8 cellular contexts compared by ENCODE assay signal in the genomic region with DNA sequence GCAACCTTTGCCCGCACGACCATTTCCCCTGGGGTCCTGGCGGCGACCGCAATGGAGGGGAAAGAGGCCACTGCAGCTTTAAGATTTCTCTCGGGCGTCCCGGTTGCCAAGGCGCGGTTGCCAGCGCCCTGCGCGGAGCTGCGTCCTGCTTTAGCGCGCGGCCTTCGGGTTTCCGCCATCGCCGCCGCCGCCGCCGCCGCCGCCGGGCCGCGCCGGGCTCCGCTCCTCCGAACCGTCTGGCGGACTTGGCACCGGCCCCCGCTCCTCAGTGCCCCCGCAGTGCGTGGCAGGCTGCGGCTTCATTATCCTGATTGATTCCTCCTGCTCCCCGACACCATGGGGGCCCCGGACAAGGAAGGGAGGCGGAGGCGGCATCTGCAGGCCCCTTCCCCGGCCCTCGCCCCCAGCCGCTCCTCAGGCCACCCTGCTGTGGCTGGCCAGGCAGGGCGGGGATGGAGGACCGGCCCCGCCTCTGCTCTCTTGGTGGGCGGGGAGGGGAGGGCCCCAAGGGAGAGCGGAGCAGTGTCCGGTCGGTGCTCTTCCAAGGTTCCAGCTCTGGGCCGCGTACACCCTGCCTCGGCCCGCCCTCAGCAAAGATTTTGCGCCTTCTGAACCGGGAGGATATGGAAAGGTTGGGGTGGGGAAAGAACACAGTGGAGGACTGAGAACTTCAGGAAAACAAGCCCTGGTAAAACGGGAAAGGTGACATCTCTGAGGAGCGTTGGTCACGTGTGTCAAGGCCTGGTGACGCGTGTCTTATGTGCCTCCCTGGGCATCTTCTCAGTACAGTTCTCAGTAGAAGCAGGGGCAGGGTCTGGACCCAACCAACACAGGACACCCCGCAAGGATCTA. TPM values are rescaled to one million over a fixed set of nuclear protein-coding genes. Genes with fewer than 3 reads are reported as not detected.
DNase-seq lines count a peak whose midpoint lies in the region; ATAC-seq, FAIRE-seq and TF ChIP-seq lines count a peak whose summit lies in the region.

No MANE protein-coding gene starts in this region.

- BruUV-seq in K562 (replicated peaks; lab: Mats Ljungman, UMichigan): no TSS peak

- 7% methylated on average over 23 of the region's 66 CpGs for WGBS in K562 (ENCODE audit: insufficient coverage, low coverage, missing lambda C conversion rate)

- peaks cover 8 to 26% of the 10 kb centered on the region in 2 experiments; a peak in 4 of 5 replicates for H3K27me3 ChIP-seq in K562 (ENCODE audit: control insufficient read depth in 2 of 2, insufficient read depth in 2 of 2, low read length in 2 of 2)

- POLR2A ChIA-PET in RWPE1 (lab: Yijun Ruan, JAX; ENCODE audit: low non-redundant PET): interaction anchor here (1.1 kb wide), 1 partner anchor 46 kb away, joined by 4 read pairs; no protein-coding TSS in a partner anchor
- POLR2A ChIA-PET in K562 (lab: Yijun Ruan, JAX): interaction anchor here (0.5 to 0.6 kb wide), 2 partner anchors 10 to 12 kb away, joined by 3 read pairs; no protein-coding TSS in a partner anchor

- H3K9me3 ChIP-seq in K562 (replicated peaks; ENCODE audit: control insufficient read depth, insufficient read depth, low read depth, low read length): 0 out of 2 replicates have a peak, but pooled peaks cover 2% of the 10 kb centered on the region

- peak overlapping the region; percentile 84 for H3K27ac ChIP-seq in RWPE1
- no peak overlapping the region for H3K27ac ChIP-seq in K562 (ENCODE audit: extremely low read depth, low read depth, low read length)

- H3K9me3 Mint-ChIP-seq in HFFc6: peaks cover 9% of the 10 kb centered on the region

- peak overlapping the region; percentile 92 for H2AFZ ChIP-seq in K562 (ENCODE audit: low read depth, low read length)

- TF ChIP-seq POLR2A in K562 (conservative IDR thresholded peaks at IDR 0.05): no peak

- FAIRE-seq in K562 (lab: Jason Lieb, UNC): no peak

- in situ Hi-C loops in K562 (cut with MboI): no loop called here

- TF ChIP-seq EP300 in K562 (IDR thresholded peaks at IDR 0.05; ENCODE audit: low read length): no peak

- H3K4me1 Mint-ChIP-seq in HFFc6 (ENCODE audit: low read depth): peaks cover 7% of the 10 kb centered on the region

- H3K4me2 ChIP-seq in K562 (ENCODE audit: insufficient read depth, low read length): peak overlapping the region; percentile 69

- ATAC-seq in K562 (peak; percentile 98), GM19328 (IDR thresholded peaks at IDR 0.05; ENCODE audit: unreplicated experiment) (no peak)

- peaks cover 4% of the 10 kb centered on the region for H3K9me1 ChIP-seq in K562 (ENCODE audit: control insufficient read depth, insufficient read depth, low read length)

- peaks cover 0 to 12% of the 10 kb centered on the region in 2 experiments; a peak in 2 of 5 replicates for H3K4me1 ChIP-seq in K562 (replicated peaks in 1 of 2; ENCODE audit: control insufficient read depth in 2 of 2, insufficient read depth in 2 of 2, low read length in 2 of 2)

- no peaks in the 10 kb centered on the region for H4K20me1 ChIP-seq in K562 (replicated peaks; ENCODE audit: control insufficient read depth, insufficient read depth, low read length)

- peak overlapping the region; percentile 36 for H3K4me3 ChIP-seq in K562

- peak overlapping the region; percentile 82 for H3K27ac Mint-ChIP-seq in HFFc6

- peak; percentile 62 for DNase-seq in COLO668 (lab: John Stamatoyannopoulos, UW; ENCODE audit: unreplicated experiment)
- peak; percentile 32 for DNase-seq in HFFc6
- DNase-seq in RWPE1 (ENCODE audit: low spot score): peak; percentile 72
- peak; percentile 52 to 86 (median 78) for DNase-seq in K562 (ENCODE audit: extremely low read depth in 1 of 4, low spot score in 3 of 4)
- peak in 32 of 51 donors; percentile 16 to 73 (median 54) for DNase-seq in hypothalamus (lab: John Stamatoyannopoulos, UW)
- DNase-seq in retina: peak; percentile 92
- DNase-seq in SIG-M5 treated with dmso at 0.1 percent for 504 hours (lab: John Stamatoyannopoulos, UW; ENCODE audit: unreplicated experiment): no peak

- no peaks in the 10 kb centered on the region for H3K79me2 ChIP-seq in K562 (ENCODE audit: control insufficient read depth, insufficient read depth, low read length)

- TF ChIP-seq CTCF in HFFc6 (IDR thresholded peaks at IDR 0.05): no peak
- TF ChIP-seq CTCF in RWPE1 (conservative IDR thresholded peaks at IDR 0.05; ENCODE audit: low read depth): no peak
- no peak for TF ChIP-seq CTCF in K562 (IDR thresholded peaks at IDR 0.05 in 2 of 3, conservative IDR thresholded peaks at IDR 0.05 in 1 of 3; ENCODE audit: insufficient read depth in 2 of 3, low read depth in 1 of 3, low read length in 3 of 3)

- intact Hi-C loops in K562 (cut with micrococcal nuclease): no loop called here

- peaks cover 12% of the 10 kb centered on the region for H3K27me3 Mint-ChIP-seq in HFFc6 (ENCODE audit: insufficient read depth)

- H3K36me3 ChIP-seq in K562 (ENCODE audit: control insufficient read depth, insufficient read depth, low read length): peaks cover 3% of the 10 kb centered on the region; the same call in 1 of the 3 replicates

- H3K4me3 Mint-ChIP-seq in HFFc6: peak overlapping the region; percentile 84

- CTCF ChIA-PET in RWPE1 (lab: Yijun Ruan, JAX): interaction anchor here (0.6 to 1.4 kb wide), 3 partner anchors 48 to 1087 kb away, joined by 3 to 8 read pairs (median 3); no protein-coding TSS in a partner anchor
- CTCF ChIA-PET in K562 (lab: Yijun Ruan, JAX; ENCODE audit: low intra/inter-chr PET ratio): interaction anchor here (0.6 kb wide), 1 partner anchor 1812 kb away, joined by 4 read pairs; no protein-coding TSS in a partner anchor

- H3K9ac ChIP-seq in K562 (ENCODE audit: insufficient read depth in 1 of 2, low read depth in 2 of 2, low read length in 2 of 2): peak overlapping the region in 1 of 2 experiments; percentile 55; a peak in 1 of 4 replicates

- H3K36me3 Mint-ChIP-seq in HFFc6 (ENCODE audit: low read depth): peaks cover 16% of the 10 kb centered on the region

- no peak for TF ChIP-seq RAD21 in K562 (CRISPR knock-in tag; conservative IDR thresholded peaks at IDR 0.05 in 1 of 2, IDR thresholded peaks at IDR 0.05 in 1 of 2)

TF ChIP-seq in K562, 482 proteins besides CTCF, POLR2A, EP300 and RAD21 (continues in another document):
- TF ChIP-seq EGR1 (conservative IDR thresholded peaks at IDR 0.05) (peak; percentile 43), CBFA2T2 (conservative IDR thresholded peaks at IDR 0.05) (0 out of 2 replicates have a peak, but pooled peaks have one; percentile 4), BHLHE40 (IDR thresholded peaks at IDR 0.05; ENCODE audit: low read length) (peak; percentile 24; the same call in 1 of the 2 replicates), MAZ (CRISPR knock-in tag; conservative IDR thresholded peaks at IDR 0.05 in 1 of 2, IDR thresholded peaks at IDR 0.05 in 1 of 2) (peak in 1 of 2 experiments; percentile 55; a peak in 2 of 4 replicates), POLR2G (IDR thresholded peaks at IDR 0.05; ENCODE audit: low read depth, low read length) (peak; percentile 58), PRPF4 (IDR thresholded peaks at IDR 0.05; ENCODE audit: insufficient read depth, low read depth, low read length, poor library complexity, severe bottlenecking) (no peak)

RNA-seq across cellular contexts. Expression of gene NEUROD2, which starts 34.0 kb away (rescaled TPM):
- total RNA-seq in HFFc6 (2021; fragmentation: NEBNext Ultra II Directional; extraction: Animal tissue kit (Norgen Biotek cat#: 25700)): not detected
- not detected in 2 replicates for total RNA-seq in K562 (2011; cell fraction: chromatin; rRNA removed; ENCODE audit: low replicate concordance)
- not detected in 2 replicates for total RNA-seq in K562 (2011; cell fraction: nucleolus; rRNA removed)
- total RNA-seq in K562 (2011; cell fraction: nucleoplasm; rRNA removed): not detected in 2 replicates
- total RNA-seq in K562 (2014; rRNA removed) (not detected in 2 replicates), K562 (2014; rRNA removed; fragmentation: Illumina TruSeq; extraction: Trizol) (not detected in 2 replicates), K562 (2015; rRNA removed; fragmentation: Illumina TruSeq; extraction: Trizol) (not detected in 2 replicates), K562 (2021) (not detected in 2 replicates)
- polyA plus RNA-seq in K562 (2011; rRNA removed) (not detected in 2 replicates), K562 (2014; fragmentation: Illumina TruSeq; extraction: Trizol) (not detected in 2 replicates), K562 (2014; fragmentation: Nextera tagmentation; extraction: Ambion mirVana) (not detected), K562 (2014; rRNA removed) (not detected in 2 replicates)
- not detected in 2 replicates for polyA plus RNA-seq in K562 (2011; cell fraction: cytosol; rRNA removed)
- polyA plus RNA-seq in K562 (2011; cell fraction: nucleus; rRNA removed): not detected in 2 replicates
- 0.01 TPM in 1 of 2 replicates, not detected in the other for polyA plus RNA-seq in K562 (2012)
- not detected in 2 replicates for polyA minus RNA-seq in K562 (2011; rRNA and poly(A)+ RNA removed)
- not detected in 2 replicates for polyA minus RNA-seq in K562 (2011; cell fraction: cytosol; rRNA and poly(A)+ RNA removed)
- polyA minus RNA-seq in K562 (2011; cell fraction: nucleus; rRNA and poly(A)+ RNA removed): not detected in 2 replicates

RNA-seq across cellular contexts. Expression of gene PPP1R1B, which starts 53.1 kb away (rescaled TPM):
- total RNA-seq in HFFc6 (2021; fragmentation: NEBNext Ultra II Directional; extraction: Animal tissue kit (Norgen Biotek cat#: 25700)): not detected
- total RNA-seq in K562 (2011; cell fraction: chromatin; rRNA removed; ENCODE audit: low replicate concordance): not detected in 2 replicates
- total RNA-seq in K562 (2011; cell fraction: nucleolus; rRNA removed): not detected in 2 replicates
- total RNA-seq in K562 (2011; cell fraction: nucleoplasm; rRNA removed): not detected in 2 replicates
- total RNA-seq in K562 (2014; rRNA removed) (not detected in 2 replicates), K562 (2014; rRNA removed; fragmentation: Illumina TruSeq; extraction: Trizol) (0.07 TPM in 1 of 2 replicates, not detected in the other), K562 (2015; rRNA removed; fragmentation: Illumina TruSeq; extraction: Trizol) (not detected in 2 replicates), K562 (2021) (0.18 TPM in 1 of 2 replicates, not detected in the other)
- polyA plus RNA-seq in K562 (2011; rRNA removed) (0.10 TPM in 1 of 2 replicates, not detected in the other), K562 (2014; fragmentation: Illumina TruSeq; extraction: Trizol) (0.10 TPM in 1 of 2 replicates, not detected in the other), K562 (2014; fragmentation: Nextera tagmentation; extraction: Ambion mirVana) (under 1 TPM in 1 of 2 experiments, not detected in 1; 0.07 TPM), K562 (2014; rRNA removed) (not detected in 2 replicates)
- 0.15 TPM in 1 of 2 replicates, not detected in the other for polyA plus RNA-seq in K562 (2011; cell fraction: cytosol; rRNA removed)
- polyA plus RNA-seq in K562 (2011; cell fraction: nucleus; rRNA removed): 0.07 TPM in 1 of 2 replicates, not detected in the other
- polyA plus RNA-seq in K562 (2012): 0.06 and 0.14 TPM in 2 replicates
- polyA minus RNA-seq in K562 (2011; rRNA and poly(A)+ RNA removed): not detected in 2 replicates
- polyA minus RNA-seq in K562 (2011; cell fraction: cytosol; rRNA and poly(A)+ RNA removed): not detected in 2 replicates
- not detected in 2 replicates for polyA minus RNA-seq in K562 (2011; cell fraction: nucleus; rRNA and poly(A)+ RNA removed)
